In the genomic region with DNA sequence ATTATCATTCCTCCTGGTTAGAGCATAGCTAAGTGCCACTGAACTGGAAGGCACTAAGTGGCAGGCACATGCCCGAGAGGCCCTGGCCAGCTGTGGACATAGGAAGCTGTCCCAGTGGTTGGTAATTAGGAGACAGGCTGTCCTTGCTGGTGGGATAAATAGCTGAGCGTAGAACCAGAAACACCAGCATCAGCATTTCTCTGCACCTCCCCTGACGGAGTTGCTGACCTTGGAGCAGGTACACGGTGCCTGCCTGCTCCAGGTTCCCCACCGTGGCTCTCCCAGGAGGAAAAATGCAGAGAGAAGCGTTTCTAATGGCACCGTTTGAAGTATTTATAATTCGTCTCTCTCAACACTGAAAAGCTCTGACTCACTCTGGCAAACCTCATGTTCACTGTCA, we compare ENCODE assay signal across 2 cellular contexts.
TF ChIP-seq lines count a peak whose summit lies in the region.

No MANE protein-coding gene starts in this region.

TF ChIP-seq in GM23338, 12 proteins besides CTCF, POLR2A, EP300 and RAD21 (continued from another document):
- TF ChIP-seq, protein P1, sequence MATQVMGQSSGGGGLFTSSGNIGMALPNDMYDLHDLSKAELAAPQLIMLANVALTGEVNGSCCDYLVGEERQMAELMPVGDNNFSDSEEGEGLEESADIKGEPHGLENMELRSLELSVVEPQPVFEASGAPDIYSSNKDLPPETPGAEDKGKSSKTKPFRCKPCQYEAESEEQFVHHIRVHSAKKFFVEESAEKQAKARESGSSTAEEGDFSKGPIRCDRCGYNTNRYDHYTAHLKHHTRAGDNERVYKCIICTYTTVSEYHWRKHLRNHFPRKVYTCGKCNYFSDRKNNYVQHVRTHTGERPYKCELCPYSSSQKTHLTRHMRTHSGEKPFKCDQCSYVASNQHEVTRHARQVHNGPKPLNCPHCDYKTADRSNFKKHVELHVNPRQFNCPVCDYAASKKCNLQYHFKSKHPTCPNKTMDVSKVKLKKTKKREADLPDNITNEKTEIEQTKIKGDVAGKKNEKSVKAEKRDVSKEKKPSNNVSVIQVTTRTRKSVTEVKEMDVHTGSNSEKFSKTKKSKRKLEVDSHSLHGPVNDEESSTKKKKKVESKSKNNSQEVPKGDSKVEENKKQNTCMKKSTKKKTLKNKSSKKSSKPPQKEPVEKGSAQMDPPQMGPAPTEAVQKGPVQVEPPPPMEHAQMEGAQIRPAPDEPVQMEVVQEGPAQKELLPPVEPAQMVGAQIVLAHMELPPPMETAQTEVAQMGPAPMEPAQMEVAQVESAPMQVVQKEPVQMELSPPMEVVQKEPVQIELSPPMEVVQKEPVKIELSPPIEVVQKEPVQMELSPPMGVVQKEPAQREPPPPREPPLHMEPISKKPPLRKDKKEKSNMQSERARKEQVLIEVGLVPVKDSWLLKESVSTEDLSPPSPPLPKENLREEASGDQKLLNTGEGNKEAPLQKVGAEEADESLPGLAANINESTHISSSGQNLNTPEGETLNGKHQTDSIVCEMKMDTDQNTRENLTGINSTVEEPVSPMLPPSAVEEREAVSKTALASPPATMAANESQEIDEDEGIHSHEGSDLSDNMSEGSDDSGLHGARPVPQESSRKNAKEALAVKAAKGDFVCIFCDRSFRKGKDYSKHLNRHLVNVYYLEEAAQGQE (IDR thresholded peaks at IDR 0.05; ENCODE audit: unreplicated experiment), result no peak
- TF ChIP-seq EZH2 (IDR thresholded peaks at IDR 0.05; ENCODE audit: low read depth, unreplicated experiment), result no peak
- TF ChIP-seq, protein P2, sequence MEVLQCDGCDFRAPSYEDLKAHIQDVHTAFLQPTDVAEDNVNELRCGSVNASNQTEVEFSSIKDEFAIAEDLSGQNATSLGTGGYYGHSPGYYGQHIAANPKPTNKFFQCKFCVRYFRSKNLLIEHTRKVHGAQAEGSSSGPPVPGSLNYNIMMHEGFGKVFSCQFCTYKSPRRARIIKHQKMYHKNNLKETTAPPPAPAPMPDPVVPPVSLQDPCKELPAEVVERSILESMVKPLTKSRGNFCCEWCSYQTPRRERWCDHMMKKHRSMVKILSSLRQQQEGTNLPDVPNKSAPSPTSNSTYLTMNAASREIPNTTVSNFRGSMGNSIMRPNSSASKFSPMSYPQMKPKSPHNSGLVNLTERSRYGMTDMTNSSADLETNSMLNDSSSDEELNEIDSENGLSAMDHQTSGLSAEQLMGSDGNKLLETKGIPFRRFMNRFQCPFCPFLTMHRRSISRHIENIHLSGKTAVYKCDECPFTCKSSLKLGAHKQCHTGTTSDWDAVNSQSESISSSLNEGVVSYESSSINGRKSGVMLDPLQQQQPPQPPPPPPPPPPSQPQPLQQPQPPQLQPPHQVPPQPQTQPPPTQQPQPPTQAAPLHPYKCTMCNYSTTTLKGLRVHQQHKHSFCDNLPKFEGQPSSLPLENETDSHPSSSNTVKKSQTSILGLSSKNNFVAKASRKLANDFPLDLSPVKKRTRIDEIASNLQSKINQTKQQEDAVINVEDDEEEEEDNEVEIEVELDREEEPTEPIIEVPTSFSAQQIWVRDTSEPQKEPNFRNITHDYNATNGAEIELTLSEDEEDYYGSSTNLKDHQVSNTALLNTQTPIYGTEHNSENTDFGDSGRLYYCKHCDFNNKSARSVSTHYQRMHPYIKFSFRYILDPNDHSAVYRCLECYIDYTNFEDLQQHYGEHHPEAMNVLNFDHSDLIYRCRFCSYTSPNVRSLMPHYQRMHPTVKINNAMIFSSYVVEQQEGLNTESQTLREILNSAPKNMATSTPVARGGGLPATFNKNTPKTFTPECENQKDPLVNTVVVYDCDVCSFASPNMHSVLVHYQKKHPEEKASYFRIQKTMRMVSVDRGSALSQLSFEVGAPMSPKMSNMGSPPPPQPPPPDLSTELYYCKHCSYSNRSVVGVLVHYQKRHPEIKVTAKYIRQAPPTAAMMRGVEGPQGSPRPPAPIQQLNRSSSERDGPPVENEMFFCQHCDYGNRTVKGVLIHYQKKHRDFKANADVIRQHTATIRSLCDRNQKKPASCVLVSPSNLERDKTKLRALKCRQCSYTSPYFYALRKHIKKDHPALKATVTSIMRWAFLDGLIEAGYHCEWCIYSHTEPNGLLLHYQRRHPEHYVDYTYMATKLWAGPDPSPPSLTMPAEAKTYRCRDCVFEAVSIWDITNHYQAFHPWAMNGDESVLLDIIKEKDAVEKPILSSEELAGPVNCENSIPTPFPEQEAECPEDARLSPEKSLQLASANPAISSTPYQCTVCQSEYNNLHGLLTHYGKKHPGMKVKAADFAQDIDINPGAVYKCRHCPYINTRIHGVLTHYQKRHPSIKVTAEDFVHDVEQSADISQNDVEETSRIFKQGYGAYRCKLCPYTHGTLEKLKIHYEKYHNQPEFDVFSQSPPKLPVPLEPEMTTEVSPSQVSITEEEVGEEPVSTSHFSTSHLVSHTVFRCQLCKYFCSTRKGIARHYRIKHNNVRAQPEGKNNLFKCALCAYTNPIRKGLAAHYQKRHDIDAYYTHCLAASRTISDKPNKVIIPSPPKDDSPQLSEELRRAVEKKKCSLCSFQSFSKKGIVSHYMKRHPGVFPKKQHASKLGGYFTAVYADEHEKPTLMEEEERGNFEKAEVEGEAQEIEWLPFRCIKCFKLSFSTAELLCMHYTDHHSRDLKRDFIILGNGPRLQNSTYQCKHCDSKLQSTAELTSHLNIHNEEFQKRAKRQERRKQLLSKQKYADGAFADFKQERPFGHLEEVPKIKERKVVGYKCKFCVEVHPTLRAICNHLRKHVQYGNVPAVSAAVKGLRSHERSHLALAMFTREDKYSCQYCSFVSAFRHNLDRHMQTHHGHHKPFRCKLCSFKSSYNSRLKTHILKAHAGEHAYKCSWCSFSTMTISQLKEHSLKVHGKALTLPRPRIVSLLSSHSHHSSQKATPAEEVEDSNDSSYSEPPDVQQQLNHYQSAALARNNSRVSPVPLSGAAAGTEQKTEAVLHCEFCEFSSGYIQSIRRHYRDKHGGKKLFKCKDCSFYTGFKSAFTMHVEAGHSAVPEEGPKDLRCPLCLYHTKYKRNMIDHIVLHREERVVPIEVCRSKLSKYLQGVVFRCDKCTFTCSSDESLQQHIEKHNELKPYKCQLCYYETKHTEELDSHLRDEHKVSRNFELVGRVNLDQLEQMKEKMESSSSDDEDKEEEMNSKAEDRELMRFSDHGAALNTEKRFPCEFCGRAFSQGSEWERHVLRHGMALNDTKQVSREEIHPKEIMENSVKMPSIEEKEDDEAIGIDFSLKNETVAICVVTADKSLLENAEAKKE (CRISPR knock-in tag; IDR thresholded peaks at IDR 0.05), result no peak
- TF ChIP-seq NANOG (IDR thresholded peaks at IDR 0.05; ENCODE audit: borderline replicate concordance), result no peak
- TF ChIP-seq CREB1 (CRISPR knock-in tag; IDR thresholded peaks at IDR 0.05; ENCODE audit: low read depth), result no peak
- TF ChIP-seq POLR2AphosphoS5 (IDR thresholded peaks at IDR 0.05; ENCODE audit: low read depth), result no peak
- TF ChIP-seq, protein P3, sequence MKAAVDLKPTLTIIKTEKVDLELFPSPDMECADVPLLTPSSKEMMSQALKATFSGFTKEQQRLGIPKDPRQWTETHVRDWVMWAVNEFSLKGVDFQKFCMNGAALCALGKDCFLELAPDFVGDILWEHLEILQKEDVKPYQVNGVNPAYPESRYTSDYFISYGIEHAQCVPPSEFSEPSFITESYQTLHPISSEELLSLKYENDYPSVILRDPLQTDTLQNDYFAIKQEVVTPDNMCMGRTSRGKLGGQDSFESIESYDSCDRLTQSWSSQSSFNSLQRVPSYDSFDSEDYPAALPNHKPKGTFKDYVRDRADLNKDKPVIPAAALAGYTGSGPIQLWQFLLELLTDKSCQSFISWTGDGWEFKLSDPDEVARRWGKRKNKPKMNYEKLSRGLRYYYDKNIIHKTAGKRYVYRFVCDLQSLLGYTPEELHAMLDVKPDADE (IDR thresholded peaks at IDR 0.05), result no peak
TF ChIP-seq in GM23338: peak in this region for 0.

TF ChIP-seq in SK-N-SH treated with all-trans-retinoic acid at 6 μM for 48 hours, 23 proteins besides CTCF, POLR2A, EP300 and RAD21 (continued from another document):
- TF ChIP-seq CSDC2 (CRISPR knock-in tag; IDR thresholded peaks at IDR 0.05), result no peak
- no peak for TF ChIP-seq ZFP30 (CRISPR knock-in tag; IDR thresholded peaks at IDR 0.05)
- TF ChIP-seq OSR1 (CRISPR knock-in tag; IDR thresholded peaks at IDR 0.05), result no peak
- TF ChIP-seq ZC3H10 (CRISPR knock-in tag; IDR thresholded peaks at IDR 0.05), result no peak
- TF ChIP-seq SNAI2 (CRISPR knock-in tag; IDR thresholded peaks at IDR 0.05), result no peak
- TF ChIP-seq, protein P4, sequence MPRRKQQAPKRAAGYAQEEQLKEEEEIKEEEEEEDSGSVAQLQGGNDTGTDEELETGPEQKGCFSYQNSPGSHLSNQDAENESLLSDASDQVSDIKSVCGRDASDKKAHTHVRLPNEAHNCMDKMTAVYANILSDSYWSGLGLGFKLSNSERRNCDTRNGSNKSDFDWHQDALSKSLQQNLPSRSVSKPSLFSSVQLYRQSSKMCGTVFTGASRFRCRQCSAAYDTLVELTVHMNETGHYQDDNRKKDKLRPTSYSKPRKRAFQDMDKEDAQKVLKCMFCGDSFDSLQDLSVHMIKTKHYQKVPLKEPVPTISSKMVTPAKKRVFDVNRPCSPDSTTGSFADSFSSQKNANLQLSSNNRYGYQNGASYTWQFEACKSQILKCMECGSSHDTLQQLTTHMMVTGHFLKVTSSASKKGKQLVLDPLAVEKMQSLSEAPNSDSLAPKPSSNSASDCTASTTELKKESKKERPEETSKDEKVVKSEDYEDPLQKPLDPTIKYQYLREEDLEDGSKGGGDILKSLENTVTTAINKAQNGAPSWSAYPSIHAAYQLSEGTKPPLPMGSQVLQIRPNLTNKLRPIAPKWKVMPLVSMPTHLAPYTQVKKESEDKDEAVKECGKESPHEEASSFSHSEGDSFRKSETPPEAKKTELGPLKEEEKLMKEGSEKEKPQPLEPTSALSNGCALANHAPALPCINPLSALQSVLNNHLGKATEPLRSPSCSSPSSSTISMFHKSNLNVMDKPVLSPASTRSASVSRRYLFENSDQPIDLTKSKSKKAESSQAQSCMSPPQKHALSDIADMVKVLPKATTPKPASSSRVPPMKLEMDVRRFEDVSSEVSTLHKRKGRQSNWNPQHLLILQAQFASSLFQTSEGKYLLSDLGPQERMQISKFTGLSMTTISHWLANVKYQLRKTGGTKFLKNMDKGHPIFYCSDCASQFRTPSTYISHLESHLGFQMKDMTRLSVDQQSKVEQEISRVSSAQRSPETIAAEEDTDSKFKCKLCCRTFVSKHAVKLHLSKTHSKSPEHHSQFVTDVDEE (CRISPR knock-in tag; IDR thresholded peaks at IDR 0.05), result no peak
- TF ChIP-seq TCF4 (CRISPR knock-in tag; IDR thresholded peaks at IDR 0.05; ENCODE audit: borderline replicate concordance), result no peak
- TF ChIP-seq ZNF565 (CRISPR knock-in tag; conservative IDR thresholded peaks at IDR 0.05; ENCODE audit: low read depth), result no peak
- no peak for TF ChIP-seq GLIS3 (CRISPR knock-in tag; IDR thresholded peaks at IDR 0.05)
